ENCODE assay signal across 19 cellular contexts in the genomic region with DNA sequence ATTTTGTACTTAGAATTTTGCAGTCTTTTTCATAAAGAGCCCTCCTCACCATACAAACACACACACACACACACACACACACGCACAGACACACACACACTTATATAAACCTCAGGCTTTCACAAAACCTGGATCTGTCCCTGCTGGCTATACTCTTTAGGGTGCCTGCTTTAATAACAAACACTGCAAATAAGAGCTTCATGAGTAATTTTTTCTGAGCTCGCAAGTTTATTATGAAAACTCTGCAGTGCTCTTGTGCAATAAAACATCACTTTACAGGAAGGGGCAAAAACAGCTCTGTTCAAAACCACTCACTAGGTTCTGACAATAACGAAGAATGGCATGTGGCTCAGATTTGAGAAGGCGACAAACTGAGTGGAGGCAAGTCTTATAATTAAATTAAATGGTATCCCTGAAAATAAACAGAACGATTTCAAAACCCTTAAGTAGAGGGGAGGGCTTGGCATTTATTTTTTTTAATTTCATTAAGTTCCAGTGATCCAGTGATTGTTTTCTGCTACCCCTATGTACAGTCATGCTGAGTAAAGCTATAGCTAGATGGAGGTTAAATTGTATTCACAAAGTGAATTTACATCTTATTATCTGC. TPM values are rescaled to one million over a fixed set of nuclear protein-coding genes. Genes with fewer than 3 reads are reported as not detected.
DNase-seq lines count a peak whose midpoint lies in the region; ATAC-seq, FAIRE-seq and TF ChIP-seq lines count a peak whose summit lies in the region.
"Had no signal": no experiment of that assay in that cellular context is flagged by ENCODE, and none has a peak within 500 bp of the region (broad histone marks: within the 10 kb centered on the region; RNA-seq: fewer than 3 reads in every experiment).

No MANE protein-coding gene starts in this region.

- H4K8ac ChIP-seq in IMR-90 (ENCODE audit: low read depth in 2 of 2, low read length in 2 of 2) = 0 out of 4 replicates have a peak overlapping the region, but pooled peaks of 1 of the 2 experiments have one; percentile 55

- in situ Hi-C loops in IMR-90 (cut with MboI; ENCODE audit: low sequenced_read_pairs) (no loop called here), astrocyte of the cerebellum (cut with HindIII; ENCODE audit: low sequenced_read_pairs) (no loop called here), HepG2 (cut with HindIII; ENCODE audit: extremely low pct_ligation_motif_present, low pct_unique_long_range_greater_than_20kb) (no loop called here)

- H3K36me3 Mint-ChIP-seq in activated CD4-positive, alpha-beta T cell treated with anti-CD3 and anti-CD28 coated beads, Interleukin-2, amount 10 ng/mL, durations not matched to agents 24 days and 14 days (ENCODE audit: low read depth) = no peaks in the 10 kb centered on the region
- H3K36me3 Mint-ChIP-seq: activated naive CD4-positive, alpha-beta T cell treated with anti-CD3 and anti-CD28 coated beads, Interleukin-2, amount 50 U/mL, for 24 hours; IgD-negative memory B cell had no signal

- H2AFZ ChIP-seq in IMR-90 (replicated peaks; ENCODE audit: low read length, poor library complexity) (no peak overlapping the region), HepG2 (ENCODE audit: low read length) (no peak overlapping the region)

- H3K79me2 ChIP-seq in HepG2 (ENCODE audit: insufficient read depth, low read length) = no peaks in the 10 kb centered on the region

- no peak for TF ChIP-seq CTCF in AG04449 (IDR thresholded peaks at IDR 0.05; ENCODE audit: insufficient read depth, low read length, missing control alignments)
- no peak for TF ChIP-seq CTCF in IMR-90 (conservative IDR thresholded peaks at IDR 0.05; ENCODE audit: low read depth, low read length)
- TF ChIP-seq CTCF in astrocyte of the cerebellum (IDR thresholded peaks at IDR 0.05; ENCODE audit: low read depth, low read length, missing control alignments) = no peak
- TF ChIP-seq CTCF in HepG2 (CRISPR knock-in tag; IDR thresholded peaks at IDR 0.05) = no peak

- H3K36me3 ChIP-seq in IMR-90 (ENCODE audit: control insufficient read depth, insufficient read depth, low read length) (no peaks in the 10 kb centered on the region), HepG2 (replicated peaks in 1 of 2; ENCODE audit: control insufficient read depth in 1 of 2, insufficient read depth in 2 of 2, low read length in 2 of 2) (no peaks in the 10 kb centered on the region)
- H3K36me3 ChIP-seq: gastrocnemius medialis, ovary had no signal

- peaks cover 4% of the 10 kb centered on the region; the same call in 1 of the 2 replicates for H3K9me1 ChIP-seq in IMR-90 (ENCODE audit: insufficient read depth, low read length)

- peak overlapping the region; percentile 48 for H3K18ac ChIP-seq in IMR-90 (ENCODE audit: low read depth, low read length)

- no peak overlapping the region for H3K27ac Mint-ChIP-seq in activated CD4-positive, alpha-beta T cell treated with anti-CD3 and anti-CD28 coated beads, Interleukin-2, amount 10 ng/mL, durations not matched to agents 24 days and 14 days
- H3K27ac Mint-ChIP-seq: activated naive CD4-positive, alpha-beta T cell treated with anti-CD3 and anti-CD28 coated beads, Interleukin-2, amount 50 U/mL, for 24 hours; B cell; IgD-negative memory B cell had no signal

- BruUV-seq in IMR-90 (replicated peaks; lab: Mats Ljungman, UMichigan) (no TSS peak), HepG2 (replicated peaks; lab: Mats Ljungman, UMichigan) (no TSS peak)

- H3K14ac ChIP-seq in IMR-90 (replicated peaks; ENCODE audit: low read depth, low read length) = no peak overlapping the region

- H3K27me3 ChIP-seq in IMR-90 (ENCODE audit: control insufficient read depth, insufficient read depth, low read length) (no peaks in the 10 kb centered on the region), HepG2 (ENCODE audit: control insufficient read depth in 1 of 2, insufficient read depth in 2 of 2, low read length in 2 of 2) (no peaks in the 10 kb centered on the region)
- H3K27me3 ChIP-seq: gastrocnemius medialis, ovary had no signal

- no peaks in the 10 kb centered on the region for H3K79me1 ChIP-seq in IMR-90 (ENCODE audit: low read depth in 1 of 2, low read length in 2 of 2)

- peak overlapping the region; percentile 43 for H2BK5ac ChIP-seq in IMR-90 (ENCODE audit: low read depth, low read length, poor library complexity, severe bottlenecking)

- ATAC-seq in IMR-90 (ENCODE audit: low read depth) (peak; percentile 92), HepG2 (no peak)
- ATAC-seq: gastrocnemius medialis had no signal

- peaks cover 9% of the 10 kb centered on the region for H3K4me1 ChIP-seq in IMR-90 (ENCODE audit: control insufficient read depth, insufficient read depth, low read length)
- H3K4me1 ChIP-seq in HepG2 (ENCODE audit: insufficient read depth, low read length) = peaks cover 54% of the 10 kb centered on the region
- H3K4me1 ChIP-seq: gastrocnemius medialis had no signal

- no peak overlapping the region for H2BK120ac ChIP-seq in IMR-90 (ENCODE audit: low read depth, low read length)

- H3K4me3 Mint-ChIP-seq in activated CD4-positive, alpha-beta T cell treated with anti-CD3 and anti-CD28 coated beads, Interleukin-2, amount 10 ng/mL, durations not matched to agents 24 days and 14 days = no peak overlapping the region
- H3K4me3 Mint-ChIP-seq: activated naive CD4-positive, alpha-beta T cell treated with anti-CD3 and anti-CD28 coated beads, Interleukin-2, amount 50 U/mL, for 24 hours; B cell; IgD-negative memory B cell had no signal

- no peak overlapping the region for H2AK9ac ChIP-seq in IMR-90 (replicated peaks; ENCODE audit: low read depth, low read length, poor library complexity)

- H2BK20ac ChIP-seq in IMR-90 (ENCODE audit: low read depth, low read length) = no peak overlapping the region

- WGBS in IMR-90 (ENCODE audit: extremely low coverage in 2 of 2, insufficient read length in 1 of 2), 2 experiments = no CpG with 5 or more reads among the region's 5 CpGs
- 79% methylated on average over 5 of the region's 5 CpGs for WGBS in HepG2 (ENCODE audit: low lambda C conversion rate)

- no peak for FAIRE-seq in HepG2 (lab: Jason Lieb, UNC)
- FAIRE-seq: GM12891 had no signal

- H3K4ac ChIP-seq in IMR-90 (ENCODE audit: low read depth, low read length) = no peak overlapping the region

- H3K27ac ChIP-seq in IMR-90 (ENCODE audit: insufficient read depth, low read length) = no peak overlapping the region
- H3K27ac ChIP-seq in HepG2 (ENCODE audit: extremely low read length, insufficient read depth, low read length) = no peak overlapping the region
- H3K27ac ChIP-seq: gastrocnemius medialis, ovary, RWPE1, VCaP had no signal

- POLR2A ChIA-PET in AG04449 (lab: Yijun Ruan, JAX) = no interaction called here
- POLR2A ChIA-PET in IMR-90 (lab: Charles Lee; ENCODE audit: unreplicated experiment) = no interaction called here
- POLR2A ChIA-PET in HepG2 (lab: Yijun Ruan, JAX) = interaction anchor here (0.9 kb wide), 1 partner anchor 75 kb away, joined by 7 read pairs; a partner anchor contains a TSS

- dilution Hi-C loops in IMR-90 (cut with HindIII; ENCODE audit: low sequenced_read_pairs, unreplicated experiment) = no loop called here

- CTCF ChIA-PET in AG04449 (lab: Yijun Ruan, JAX) (interaction anchor here (1.5 to 25.0 kb wide), 3 partner anchors 14 to 81 kb away, joined by 6 to 987 read pairs (median 249); a partner anchor contains a TSS), IMR-90 (lab: Yijun Ruan, JAX) (interaction anchor here (0.5 to 1.1 kb wide), 4 partner anchors 12 to 56 kb away, joined by 3 to 7 read pairs (median 3); no protein-coding TSS in a partner anchor), HepG2 (lab: Yijun Ruan, JAX; ENCODE audit: low intra/inter-chr PET ratio, low total read pairs) (no interaction called here)

- peaks cover 9% of the 10 kb centered on the region for H3K27me3 Mint-ChIP-seq in activated CD4-positive, alpha-beta T cell treated with anti-CD3 and anti-CD28 coated beads, Interleukin-2, amount 10 ng/mL, durations not matched to agents 24 days and 14 days
- H3K27me3 Mint-ChIP-seq: activated naive CD4-positive, alpha-beta T cell treated with anti-CD3 and anti-CD28 coated beads, Interleukin-2, amount 50 U/mL, for 24 hours had no signal

- intact Hi-C loops in IMR-90 (cut with micrococcal nuclease) (no loop called here), HepG2 (cut with micrococcal nuclease; ENCODE audit: unreplicated experiment) (no loop called here)
- intact Hi-C loops in activated CD4-positive, alpha-beta T cell treated with anti-CD3 and anti-CD28 coated beads, Interleukin-2, amount 10 ng/mL, durations not matched to agents 24 days and 14 days (cut with micrococcal nuclease) = no loop called here

- H3K9me3 ChIP-seq in IMR-90 (ENCODE audit: control insufficient read depth, insufficient read depth, low read length) (no peaks in the 10 kb centered on the region), HepG2 (ENCODE audit: low read length) (no peaks in the 10 kb centered on the region)
- H3K9me3 ChIP-seq: gastrocnemius medialis, ovary had no signal

- H3K4me3 ChIP-seq in AG04449 (ENCODE audit: low read depth, low read length) (no peak overlapping the region), IMR-90 (ENCODE audit: insufficient read depth, low read depth, low read length) (no peak overlapping the region), astrocyte of the cerebellum (ENCODE audit: low read depth, low read length) (no peak overlapping the region), HepG2 (replicated peaks in 1 of 3; ENCODE audit: insufficient read depth in 1 of 3, low read depth in 2 of 3, low read length in 3 of 3) (no peak overlapping the region)
- H3K4me3 ChIP-seq: gastrocnemius medialis, ovary had no signal

- H3K4me1 Mint-ChIP-seq in activated CD4-positive, alpha-beta T cell treated with anti-CD3 and anti-CD28 coated beads, Interleukin-2, amount 10 ng/mL, durations not matched to agents 24 days and 14 days = no peaks in the 10 kb centered on the region
- H3K4me1 Mint-ChIP-seq: activated naive CD4-positive, alpha-beta T cell treated with anti-CD3 and anti-CD28 coated beads, Interleukin-2, amount 50 U/mL, for 24 hours; B cell had no signal

- peak overlapping the region; percentile 14; the same call in 1 of the 2 replicates for H3K4me2 ChIP-seq in IMR-90 (ENCODE audit: low read depth, low read length)
- no peak overlapping the region for H3K4me2 ChIP-seq in HepG2 (ENCODE audit: low read depth, low read length)

- no peaks in the 10 kb centered on the region for H3K9me3 Mint-ChIP-seq in activated CD4-positive, alpha-beta T cell treated with anti-CD3 and anti-CD28 coated beads, Interleukin-2, amount 10 ng/mL, durations not matched to agents 24 days and 14 days
- H3K9me3 Mint-ChIP-seq: activated naive CD4-positive, alpha-beta T cell treated with anti-CD3 and anti-CD28 coated beads, Interleukin-2, amount 50 U/mL, for 24 hours; IgD-negative memory B cell had no signal

- H3K23ac ChIP-seq in IMR-90 (ENCODE audit: low read depth, low read length) = no peak overlapping the region

- TF ChIP-seq EP300 in HepG2 (IDR thresholded peaks at IDR 0.05; ENCODE audit: low read depth in 2 of 2, low read length in 2 of 2) (no peak), HepG2 (CRISPR knock-in tag; IDR thresholded peaks at IDR 0.05; ENCODE audit: borderline replicate concordance) (no peak)

- TF ChIP-seq RAD21 in IMR-90 (IDR thresholded peaks at IDR 0.05; ENCODE audit: low read length) (no peak), HepG2 (CRISPR knock-in tag; IDR thresholded peaks at IDR 0.05) (no peak)

- H2BK15ac ChIP-seq in IMR-90 (ENCODE audit: low read depth, low read length) = no peak overlapping the region

- H3K56ac ChIP-seq in IMR-90 (ENCODE audit: extremely low read depth, insufficient read depth, low read length) = no peak overlapping the region

- H4K20me1 ChIP-seq in IMR-90 (ENCODE audit: insufficient read depth, low read length) = no peaks in the 10 kb centered on the region
- H4K20me1 ChIP-seq in HepG2 (ENCODE audit: insufficient read depth, low read length) = no peaks in the 10 kb centered on the region

- TF ChIP-seq POLR2A in IMR-90 (IDR thresholded peaks at IDR 0.05; ENCODE audit: low read depth, low read length) = no peak
- TF ChIP-seq POLR2A in HepG2 (IDR thresholded peaks at IDR 0.05; ENCODE audit: insufficient read depth in 1 of 2, low read depth in 2 of 2, low read length in 2 of 2) = no peak

- H4K91ac ChIP-seq in IMR-90 (ENCODE audit: insufficient read depth, low read depth, low read length) = no peak overlapping the region

- H4K5ac ChIP-seq in IMR-90 (ENCODE audit: low read depth, low read length) = peak overlapping the region; percentile 20

- H3K9ac ChIP-seq in IMR-90 (ENCODE audit: low read depth, low read length) (no peak overlapping the region), HepG2 (ENCODE audit: insufficient read depth, low read depth, low read length) (no peak overlapping the region)

- no peak overlapping the region for H2AK5ac ChIP-seq in IMR-90 (ENCODE audit: low read depth, low read length)

- DNase-seq in AG04449 (ENCODE audit: low read depth, low spot score) (peak; percentile 38), IMR-90 (peak; percentile 86), astrocyte of the cerebellum (ENCODE audit: low read depth) (peak; percentile 22), HepG2 (ENCODE audit: low spot score) (no peak), DMS53 (lab: John Stamatoyannopoulos, UW) (no peak), GDM1 (lab: John Stamatoyannopoulos, UW) (no peak)
- DNase-seq in stimulated activated naive CD4-positive, alpha-beta T cell treated with Interleukin-2 at 50 U/mL for 16 hours (lab: John Stamatoyannopoulos, UW) = no peak
- no peak for DNase-seq in activated CD4-positive, alpha-beta T cell treated with anti-CD3 and anti-CD28 coated beads, Interleukin-2, amount 10 ng/mL, durations not matched to agents 24 days and 14 days
- DNase-seq: gastrocnemius medialis, islet precursor cell, NCI-H1694, NCI-H510A treated with DMSO at 0.1 percent for 48 hours, ovary had no signal

RNA-seq across cellular contexts. Expression of a gene that starts 42.5 kb away (rescaled TPM):
- total RNA-seq in IMR-90 (2012; rRNA removed) (41.0 and 45.5 TPM in 2 replicates), HepG2 (2016; rRNA removed; fragmentation: Illumina TruSeq; extraction: Trizol) (42.8 and 63.1 TPM in 2 replicates)
- polyA plus RNA-seq in IMR-90 (2012; rRNA removed) (40.4 and 43.2 TPM in 2 replicates), HepG2 (2011; rRNA removed) (9.6 and 10.1 TPM in 2 replicates)
- polyA plus RNA-seq in IMR-90 (2012; cell fraction: cytosol; rRNA removed) = 11.2 and 42.3 TPM in 2 replicates
- polyA plus RNA-seq in IMR-90 (2012; cell fraction: nucleus; rRNA removed; ENCODE audit: low replicate concordance) = 23.0 and 58.3 TPM in 2 replicates
- total RNA-seq in HepG2 (2016; cell fraction: cytosol; rRNA removed; fragmentation: Illumina TruSeq; extraction: Trizol; ENCODE audit: low read depth) = 8.1 and 8.4 TPM in 2 replicates
- 40.9 and 54.3 TPM in 2 replicates for total RNA-seq in HepG2 (2016; cell fraction: insoluble cytoplasmic fraction; rRNA removed; fragmentation: Illumina TruSeq; extraction: Trizol)
- total RNA-seq in HepG2 (2016; cell fraction: membrane; rRNA removed; fragmentation: Illumina TruSeq; extraction: Trizol) = 18.5 and 19.2 TPM in 2 replicates
- 56.4 and 60.8 TPM in 2 replicates for total RNA-seq in HepG2 (2016; cell fraction: nucleus; rRNA removed; fragmentation: Illumina TruSeq; extraction: Trizol)
- 6.4 and 7.9 TPM in 2 replicates for polyA plus RNA-seq in HepG2 (2011; cell fraction: cytosol; rRNA removed)
- 42.7 and 43.4 TPM in 2 replicates for polyA plus RNA-seq in HepG2 (2011; cell fraction: nucleus; rRNA removed)
- polyA plus RNA-seq in HepG2 (2012) = 19.4 and 21.9 TPM in 2 replicates
- 4.7 and 5.0 TPM in 2 replicates for polyA plus RNA-seq in HepG2 (2016; cell fraction: cytosol; fragmentation: Illumina TruSeq; extraction: Trizol; ENCODE audit: low read depth)
- 61.3 and 68.4 TPM in 2 replicates for polyA plus RNA-seq in HepG2 (2016; cell fraction: insoluble cytoplasmic fraction; fragmentation: Illumina TruSeq; extraction: Trizol; ENCODE audit: low read depth)
- 9.5 and 10.5 TPM in 2 replicates for polyA plus RNA-seq in HepG2 (2016; cell fraction: membrane; fragmentation: Illumina TruSeq; extraction: Trizol; ENCODE audit: low read depth)
- 105 and 109 TPM in 2 replicates for polyA plus RNA-seq in HepG2 (2016; cell fraction: nucleus; fragmentation: Illumina TruSeq; extraction: Trizol; ENCODE audit: insufficient read depth, low read depth)
- polyA minus RNA-seq in HepG2 (2011; rRNA and poly(A)+ RNA removed; ENCODE audit: low replicate concordance) = 23.3 and 120 TPM in 2 replicates
- polyA minus RNA-seq in HepG2 (2011; cell fraction: cytosol; rRNA and poly(A)+ RNA removed) = 7.5 and 8.1 TPM in 2 replicates
- polyA minus RNA-seq in HepG2 (2011; cell fraction: nucleus; rRNA and poly(A)+ RNA removed) = 51.4 and 55.3 TPM in 2 replicates
- total RNA-seq in activated CD4-positive, alpha-beta T cell treated with anti-CD3 and anti-CD28 coated beads, Interleukin-2, amount 10 ng/mL, durations not matched to agents 24 days and 14 days = 169 and 175 TPM in 2 replicates

Comparison
In these comparisons a context has a peak if more than half of its experiments do, and no peak if none do; other contexts are left out.
1. DNase-seq: peak in AG04449 (single experiment), IMR-90 (single experiment) and astrocyte of the cerebellum (single experiment); none in HepG2 (single experiment), stimulated activated naive CD4-positive, alpha-beta T cell treated with Interleukin-2 at 50 U/mL for 16 hours (single experiment), activated CD4-positive, alpha-beta T cell treated with anti-CD3 and anti-CD28 coated beads, Interleukin-2, amount 10 ng/mL, durations not matched to agents 24 days and 14 days (single experiment), DMS53 (single experiment) and GDM1 (single experiment).